In the genomic region with DNA sequence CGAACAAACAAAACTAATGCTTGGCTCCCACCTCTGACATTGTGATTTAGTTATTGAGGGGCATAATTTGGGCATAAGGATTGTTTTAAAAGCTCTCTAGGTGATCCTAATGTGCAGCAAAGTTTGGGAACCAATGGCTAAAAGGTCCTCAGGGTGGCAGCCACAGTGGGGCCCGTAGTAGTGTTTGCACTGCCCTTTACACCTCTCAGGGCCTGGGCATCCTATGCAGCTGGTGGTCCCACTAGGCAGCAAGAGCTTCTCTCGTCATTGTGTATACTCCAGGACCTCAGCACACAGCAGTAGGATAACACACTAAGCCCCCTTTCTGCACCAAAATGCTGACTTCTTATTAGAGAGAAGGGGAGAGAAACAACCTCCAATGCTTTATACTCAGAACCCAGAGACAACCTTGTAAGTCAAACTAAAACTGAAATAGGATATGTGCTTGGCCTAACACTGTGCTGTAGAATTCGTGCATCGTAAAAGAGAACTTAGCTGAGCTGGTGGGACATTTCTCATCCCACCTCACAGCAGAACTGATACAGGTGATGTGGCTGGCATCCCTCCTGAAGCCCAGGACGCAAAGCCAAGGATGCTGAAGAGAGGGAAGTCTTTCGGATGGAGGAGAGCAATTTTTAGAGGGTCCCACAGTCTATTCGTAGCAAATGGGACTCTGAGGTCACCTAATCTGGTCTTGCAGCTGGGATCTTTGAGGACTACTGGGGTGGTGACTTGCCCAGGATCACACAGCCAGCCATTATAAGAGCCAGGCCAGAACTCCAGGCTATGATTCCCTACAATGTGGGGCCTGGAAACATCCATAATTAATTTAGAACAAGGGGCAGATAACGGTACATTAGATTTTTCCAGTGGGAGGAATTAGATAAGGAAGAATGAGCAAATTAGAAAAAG, we compare ENCODE assay signal across 8 cellular contexts. TPM values are rescaled to one million over a fixed set of nuclear protein-coding genes. Genes with fewer than 3 reads are reported as not detected.
DNase-seq lines count a peak whose midpoint lies in the region; ATAC-seq, FAIRE-seq and TF ChIP-seq lines count a peak whose summit lies in the region.

No MANE protein-coding gene starts in this region.

- intact Hi-C loops in testis (cut with DNase I; ENCODE audit: low total_unique reads): no loop called here

- H3K27ac ChIP-seq in DND-41 (ENCODE audit: low read length) (peak overlapping the region; percentile 99), keratinocyte (ENCODE audit: control insufficient read depth, insufficient read depth, low read length) (no peak overlapping the region), testis (peak overlapping the region; percentile 61 to 83)

- H3K79me2 ChIP-seq in DND-41 (ENCODE audit: insufficient read depth, low read length): peaks cover 62% of the 10 kb centered on the region
- no peaks in the 10 kb centered on the region for H3K79me2 ChIP-seq in keratinocyte (ENCODE audit: control insufficient read depth, insufficient read depth, low read length)

- dilution Hi-C loops in keratinocyte (cut with MboI; ENCODE audit: extremely low pct_ligation_motif_present, low sequenced_read_pairs): no loop called here

- TF ChIP-seq CTCF in DND-41 (IDR thresholded peaks at IDR 0.05; ENCODE audit: borderline replicate concordance, extremely low read depth, low read length, poor library complexity, severe bottlenecking) (no peak), keratinocyte (optimal IDR thresholded peaks at IDR 0.05 in 1 of 3, IDR thresholded peaks at IDR 0.05 in 1 of 3, conservative IDR thresholded peaks at IDR 0.05 in 1 of 3; ENCODE audit: extremely low read depth in 1 of 3, insufficient read depth in 2 of 3, low read length in 3 of 3) (no peak), testis (IDR thresholded peaks at IDR 0.05) (no peak)

- H2AFZ ChIP-seq in DND-41 (ENCODE audit: low read depth, low read length) (0 out of 2 replicates have a peak overlapping the region, but pooled peaks have one; percentile 3), keratinocyte (ENCODE audit: control insufficient read depth, low read length) (peak overlapping the region; percentile 99)

- H3K27me3 ChIP-seq in DND-41 (ENCODE audit: insufficient read depth, low read length, poor library complexity): no peaks in the 10 kb centered on the region
- H3K27me3 ChIP-seq in keratinocyte (ENCODE audit: control insufficient read depth, extremely low read depth, insufficient read depth, low read length): no peaks in the 10 kb centered on the region
- no peaks in the 10 kb centered on the region for H3K27me3 ChIP-seq in testis

- H3K4me1 Mint-ChIP-seq in activated CD8-positive, alpha-beta T cell treated with anti-CD3 and anti-CD28 coated beads, Interleukin-2, amount 10 ng/mL, durations not matched to agents 7 days and 5 days (ENCODE audit: low read depth): peaks cover 78% of the 10 kb centered on the region

- H3K4me1 ChIP-seq in DND-41 (ENCODE audit: insufficient read depth, low read length): peaks cover 86% of the 10 kb centered on the region
- H3K4me1 ChIP-seq in keratinocyte (ENCODE audit: control insufficient read depth, extremely low read depth, insufficient read depth, low read length): peaks cover 18% of the 10 kb centered on the region
- H3K4me1 ChIP-seq in testis: peaks cover 20% of the 10 kb centered on the region

- H3K27me3 Mint-ChIP-seq in activated CD8-positive, alpha-beta T cell treated with anti-CD3 and anti-CD28 coated beads, Interleukin-2, amount 10 ng/mL, durations not matched to agents 7 days and 5 days (ENCODE audit: low read depth): no peaks in the 10 kb centered on the region

- CTCF ChIA-PET in activated CD8-positive, alpha-beta T cell treated with anti-CD3 and anti-CD28 coated beads, Interleukin-2, amount 10 ng/mL, durations not matched to agents 7 days and 5 days (lab: Charles Lee): interaction anchor here (0.6 to 9.8 kb wide), 10 partner anchors 9 to 177 kb away, joined by 3 to 130 read pairs (median 6); no protein-coding TSS in a partner anchor

- H3K9ac ChIP-seq in DND-41 (ENCODE audit: low read depth, low read length): peak overlapping the region; percentile 75
- no peak overlapping the region for H3K9ac ChIP-seq in keratinocyte (ENCODE audit: control insufficient read depth, extremely low read depth, insufficient read depth, low read length)

- H4K20me1 ChIP-seq in DND-41 (ENCODE audit: insufficient read depth, low read length): peaks cover 31% of the 10 kb centered on the region
- H4K20me1 ChIP-seq in keratinocyte (ENCODE audit: control insufficient read depth, extremely low read depth, insufficient read depth, low read length): no peaks in the 10 kb centered on the region

- POLR2A ChIA-PET in activated CD8-positive, alpha-beta T cell treated with anti-CD3 and anti-CD28 coated beads, Interleukin-2, amount 10 ng/mL, durations not matched to agents 7 days and 5 days (lab: Charles Lee): interaction anchor here (0.8 to 6.7 kb wide), 5 partner anchors 9 to 177 kb away, joined by 3 to 53 read pairs (median 3); no protein-coding TSS in a partner anchor

- no peaks in the 10 kb centered on the region for H3K9me3 Mint-ChIP-seq in activated CD8-positive, alpha-beta T cell treated with anti-CD3 and anti-CD28 coated beads, Interleukin-2, amount 10 ng/mL, durations not matched to agents 7 days and 5 days (ENCODE audit: insufficient read depth)

- H3K4me3 ChIP-seq in DND-41 (ENCODE audit: low read depth in 1 of 2, low read length in 2 of 2): peak overlapping the region; percentile 72 to 76
- peak overlapping the region; percentile 60 to 92 (median 88) for H3K4me3 ChIP-seq in keratinocyte (ENCODE audit: control insufficient read depth in 2 of 3, extremely low read depth in 1 of 3, insufficient read depth in 2 of 3, low read depth in 1 of 3, low read length in 3 of 3)
- peak overlapping the region; percentile 58 to 81 for H3K4me3 ChIP-seq in testis

- H3K4me2 ChIP-seq in DND-41 (ENCODE audit: insufficient read depth, low read length) (peak overlapping the region; percentile 90), keratinocyte (ENCODE audit: control insufficient read depth, extremely low read depth, insufficient read depth, low read depth, low read length) (peak overlapping the region; percentile 99)

- TF ChIP-seq POLR2A in testis (IDR thresholded peaks at IDR 0.05): no peak

- FAIRE-seq in keratinocyte (lab: Jason Lieb, UNC): no peak

- H3K4me3 Mint-ChIP-seq in activated CD8-positive, alpha-beta T cell treated with anti-CD3 and anti-CD28 coated beads, Interleukin-2, amount 10 ng/mL, durations not matched to agents 7 days and 5 days: peak overlapping the region; percentile 97

- peak overlapping the region; percentile 88 for H3K27ac Mint-ChIP-seq in activated CD8-positive, alpha-beta T cell treated with anti-CD3 and anti-CD28 coated beads, Interleukin-2, amount 10 ng/mL, durations not matched to agents 7 days and 5 days

- peaks cover 25% of the 10 kb centered on the region for H3K36me3 Mint-ChIP-seq in activated CD8-positive, alpha-beta T cell treated with anti-CD3 and anti-CD28 coated beads, Interleukin-2, amount 10 ng/mL, durations not matched to agents 7 days and 5 days (ENCODE audit: low read depth)

- H3K36me3 ChIP-seq in DND-41 (ENCODE audit: insufficient read depth, low read length): peaks cover 40% of the 10 kb centered on the region
- no peaks in the 10 kb centered on the region for H3K36me3 ChIP-seq in keratinocyte (ENCODE audit: control insufficient read depth in 2 of 2, extremely low read depth in 1 of 2, insufficient read depth in 2 of 2, low read length in 2 of 2)
- H3K36me3 ChIP-seq in testis (ENCODE audit: low read depth, missing control alignments): no peaks in the 10 kb centered on the region

- H3K9me3 ChIP-seq in DND-41 (ENCODE audit: insufficient read depth, low read length, severe bottlenecking) (no peaks in the 10 kb centered on the region), keratinocyte (ENCODE audit: control insufficient read depth, low read depth, low read length) (no peaks in the 10 kb centered on the region), testis (no peaks in the 10 kb centered on the region)

- WGBS in testis, 2 donors: 56 to 62% methylated on average over 9 of the region's 9 CpGs

- DNase-seq in DND-41 (no peak), keratinocyte (ENCODE audit: low read depth, low spot score) (no peak), testis (no peak), cerebellar cortex (ENCODE audit: low spot score) (no peak)
- no peak for DNase-seq in activated CD8-positive, alpha-beta T cell treated with anti-CD3 and anti-CD28 coated beads, Interleukin-2, amount 10 ng/mL, durations not matched to agents 7 days and 5 days
- no peak for DNase-seq in central memory CD4-positive, alpha-beta T cell

- ATAC-seq in DND-41 (ENCODE audit: insufficient read depth, low read depth) (no peak), HG02798 (IDR thresholded peaks at IDR 0.05; ENCODE audit: poor library complexity, unreplicated experiment) (peak; percentile 23), HG03280 (IDR thresholded peaks at IDR 0.05; ENCODE audit: unreplicated experiment) (no peak)
- no peak for ATAC-seq in activated CD8-positive, alpha-beta T cell treated with anti-CD3 and anti-CD28 coated beads, Interleukin-2, amount 10 ng/mL, durations not matched to agents 7 days and 5 days

- H3K9me1 ChIP-seq in keratinocyte (ENCODE audit: control insufficient read depth, extremely low read depth, insufficient read depth, low read length): no peaks in the 10 kb centered on the region

RNA-seq across cellular contexts. Expression of gene GLRX, which starts 1.2 kb away (rescaled TPM):
- total RNA-seq in activated CD8-positive, alpha-beta T cell treated with anti-CD3 and anti-CD28 coated beads, Interleukin-2, amount 10 ng/mL, durations not matched to agents 7 days and 5 days: 10 to 100 TPM; 65.4 to 67.4 TPM
- polyA plus RNA-seq in keratinocyte: 9.8 to 32.4 TPM (median 15.6 TPM) in 3 replicates
- polyA plus RNA-seq in keratinocyte (2011; ENCODE audit: low read depth): 50.0 TPM
- 14.9 and 17.6 TPM in 2 replicates for polyA plus RNA-seq in keratinocyte (2011; cell fraction: cytosol; rRNA removed)
- 8.6 and 10.4 TPM in 2 replicates for polyA plus RNA-seq in keratinocyte (2011; cell fraction: nucleus; rRNA removed)
- polyA plus RNA-seq in keratinocyte (2012; ENCODE audit: low replicate concordance): 12.5 and 112 TPM in 2 replicates
- polyA minus RNA-seq in keratinocyte: 1.9 to 12.0 TPM (median 11.0 TPM) in 3 replicates
- polyA minus RNA-seq in keratinocyte (2011; cell fraction: cytosol; rRNA and poly(A)+ RNA removed): not detected
- polyA minus RNA-seq in keratinocyte (2011; cell fraction: nucleus; rRNA and poly(A)+ RNA removed): 5.9 and 7.2 TPM in 2 replicates
- 1 to 10 TPM; 4.5 to 5.4 TPM for total RNA-seq in testis
- 15.0 TPM for polyA plus RNA-seq in testis (ENCODE audit: insufficient read depth, low read depth, low replicate concordance)

Comparison
In these comparisons a context has a peak if more than half of its experiments do, and no peak if none do; other contexts are left out.
1. RNA of gene GLRX, which starts 1.2 kb away (total RNA-seq): 65.4 to 67.4 TPM in activated CD8-positive, alpha-beta T cell treated with anti-CD3 and anti-CD28 coated beads, Interleukin-2, amount 10 ng/mL, durations not matched to agents 7 days and 5 days; 4.5 to 5.4 TPM in testis; every median in the first group is over 10 times any median in the second.
2. Peak in every context shown above with its lines, with median percentiles within 50 percentile points of each other: H3K4me3 ChIP-seq.